30 cellular contexts compared by ENCODE assay signal in the genomic region with DNA sequence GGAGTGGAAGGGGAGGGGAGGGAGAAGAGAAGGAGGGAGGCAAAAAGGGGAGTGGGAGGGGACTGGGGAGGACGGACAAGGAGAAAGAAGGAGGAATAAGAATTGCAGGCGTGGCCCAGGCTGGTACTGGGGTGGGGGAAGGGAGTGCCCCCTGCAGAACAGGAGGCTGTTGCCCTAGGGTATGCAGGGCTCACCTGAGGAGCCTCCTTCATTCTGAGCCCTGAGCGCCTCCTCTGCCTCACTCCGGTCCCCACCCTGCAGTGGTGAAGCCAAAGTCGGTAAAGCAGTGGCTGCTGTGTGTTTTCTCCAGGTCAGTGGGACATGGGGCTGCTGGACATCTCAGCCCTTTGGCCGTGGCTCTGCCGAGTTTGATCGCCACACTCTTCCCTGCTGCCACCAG. TPM values are rescaled to one million over a fixed set of nuclear protein-coding genes. Genes with fewer than 3 reads are reported as not detected.
DNase-seq lines count a peak whose midpoint lies in the region; ATAC-seq, FAIRE-seq and TF ChIP-seq lines count a peak whose summit lies in the region.
"Had no signal": no experiment of that assay in that cellular context is flagged by ENCODE, and none has a peak within 500 bp of the region (broad histone marks: within the 10 kb centered on the region; RNA-seq: fewer than 3 reads in every experiment).

No MANE protein-coding gene starts in this region.

- no peaks in the 10 kb centered on the region for H3K27me3 ChIP-seq in BLaER1 treated with 17β-estradiol and CSF1 and Interleukin-3, amounts not matched to agents 10 nM and 100 nM
- H3K27me3 ChIP-seq in H1 (replicated peaks in 1 of 4; ENCODE audit: control insufficient read depth in 3 of 4, extremely low read depth in 1 of 4, insufficient read depth in 3 of 4, low read length in 3 of 4) (no peaks in the 10 kb centered on the region), A673 (replicated peaks; ENCODE audit: insufficient read depth, low read depth, low read length, poor library complexity) (no peaks in the 10 kb centered on the region)
- H3K27me3 ChIP-seq: Peyer's patch, uterus had no signal

- H3K9me3 Mint-ChIP-seq in activated CD4-positive, alpha-beta memory T cell treated with anti-CD3 and anti-CD28 coated beads for 36 hours = no peaks in the 10 kb centered on the region
- H3K9me3 Mint-ChIP-seq: activated T-cell treated with anti-CD3 and anti-CD28 coated beads, Interleukin-2, amount 50 U/mL, for 4 hours; natural killer cell treated with Interleukin-12 subunit alpha and Interleukin-12 subunit beta and Interleukin-15 and Interleukin-18, amount 100 ng/mL, for 72 hours had no signal

- H3K4me3 Mint-ChIP-seq in activated CD4-positive, alpha-beta memory T cell treated with anti-CD3 and anti-CD28 coated beads for 36 hours = no peak overlapping the region
- H3K4me3 Mint-ChIP-seq: activated T-cell treated with anti-CD3 and anti-CD28 coated beads, Interleukin-2, amount 50 U/mL, for 4 hours had no signal

- TF ChIP-seq CTCF in H1 (IDR thresholded peaks at IDR 0.05; ENCODE audit: control extremely low read depth in 1 of 3, insufficient read depth in 1 of 3, low read depth in 1 of 3, low read length in 3 of 3) (no peak), A673 (conservative IDR thresholded peaks at IDR 0.05; ENCODE audit: low read depth, low read length) (no peak)

- no peaks in the 10 kb centered on the region for H3K36me3 Mint-ChIP-seq in activated CD4-positive, alpha-beta memory T cell treated with anti-CD3 and anti-CD28 coated beads for 36 hours
- H3K36me3 Mint-ChIP-seq: natural killer cell treated with Interleukin-12 subunit alpha and Interleukin-12 subunit beta and Interleukin-15 and Interleukin-18, amount 100 ng/mL, for 72 hours had no signal

- H3K4me2 ChIP-seq in BLaER1 treated with 17β-estradiol and CSF1 and Interleukin-3, amounts not matched to agents 10 nM and 100 nM = peak overlapping the region; percentile 36 to 73 (median 51); a peak in 21 of 22 replicates
- no peak overlapping the region for H3K4me2 ChIP-seq in H1 (ENCODE audit: insufficient read depth in 1 of 2, low read depth in 2 of 2, low read length in 2 of 2)

- no peak overlapping the region for H2BK120ac ChIP-seq in H1 (replicated peaks; ENCODE audit: low read depth, low read length)

- H2AK5ac ChIP-seq in H1 (ENCODE audit: low read depth, low read length) = peak overlapping the region; percentile 59

- CTCF ChIA-PET in H1 (lab: Charles Lee; ENCODE audit: partially characterized antibody) (interaction anchor here (0.6 to 1.7 kb wide), 13 partner anchors 10 to 289 kb away, joined by 3 to 9 read pairs (median 4); no protein-coding TSS in a partner anchor), A673 (lab: Charles Lee) (no interaction called here)
- CTCF ChIA-PET in activated CD4-positive, alpha-beta memory T cell treated with anti-CD3 and anti-CD28 coated beads for 36 hours (lab: Charles Lee) = interaction anchor here (0.6 to 1.2 kb wide), 15 partner anchors 56 to 610 kb away, joined by 3 to 7 read pairs (median 3); no protein-coding TSS in a partner anchor

- peak overlapping the region; percentile 40; the same call in 1 of the 2 replicates for H2BK15ac ChIP-seq in H1 (ENCODE audit: low read length)

- no peak overlapping the region for H3K23ac ChIP-seq in H1 (ENCODE audit: insufficient read length)

- no peaks in the 10 kb centered on the region for H3K9me3 ChIP-seq in BLaER1 treated with 17β-estradiol and CSF1 and Interleukin-3, amounts not matched to agents 10 nM and 100 nM (replicated peaks in 1 of 11)
- no peaks in the 10 kb centered on the region for H3K9me3 ChIP-seq in H1 (ENCODE audit: insufficient read depth in 2 of 2, low read depth in 1 of 2, low read length in 1 of 2)
- no peaks in the 10 kb centered on the region for H3K9me3 ChIP-seq in A673 (ENCODE audit: low read depth, low read length, poor library complexity, severe bottlenecking)
- H3K9me3 ChIP-seq: BE2C, gastrocnemius medialis, Peyer's patch, sigmoid colon, uterus had no signal

- peaks cover 31 to 76% (median 52%) of the 10 kb centered on the region in 10 experiments for H3K4me1 ChIP-seq in BLaER1 treated with 17β-estradiol and CSF1 and Interleukin-3, amounts not matched to agents 10 nM and 100 nM
- H3K4me1 ChIP-seq in H1 (replicated peaks in 1 of 4; ENCODE audit: control insufficient read depth in 3 of 4, insufficient read depth in 4 of 4, low read length in 3 of 4) (peaks cover 13 to 31% (median 23%) of the 10 kb centered on the region in 4 experiments), A673 (ENCODE audit: insufficient read depth, low read length, poor library complexity, severe bottlenecking) (peaks cover 6% of the 10 kb centered on the region)
- H3K4me1 ChIP-seq: BE2C, uterus had no signal

- BruUV-seq in A673 (replicated peaks; lab: Mats Ljungman, UMichigan) = no TSS peak

- TF ChIP-seq RAD21 in H1 (IDR thresholded peaks at IDR 0.05 in 1 of 2, conservative IDR thresholded peaks at IDR 0.05 in 1 of 2; ENCODE audit: low read depth in 2 of 2, low read length in 2 of 2) = no peak

- peaks cover 52% of the 10 kb centered on the region for H3K4me1 Mint-ChIP-seq in activated CD4-positive, alpha-beta memory T cell treated with anti-CD3 and anti-CD28 coated beads for 36 hours (ENCODE audit: low read depth)

- no peak overlapping the region for H3K18ac ChIP-seq in H1 (ENCODE audit: extremely low read depth, low read length)

- peaks cover 3% of the 10 kb centered on the region; the same call in 1 of the 2 replicates for H3K79me1 ChIP-seq in H1 (ENCODE audit: low read depth, low read length)

- intact Hi-C loops in activated CD4-positive, alpha-beta memory T cell treated with anti-CD3 and anti-CD28 coated beads for 36 hours (cut with micrococcal nuclease) = loop anchor here (1.0 to 5.0 kb wide), 5 partner anchors 83 to 408 kb away; no protein-coding TSS in a partner anchor
- intact Hi-C loops in A673 (cut with micrococcal nuclease; ENCODE audit: unreplicated experiment) = loop anchor here (2.0 to 5.0 kb wide), 3 partner anchors 93 to 1283 kb away; a partner anchor contains a TSS

- POLR2A ChIA-PET in H1 (lab: Charles Lee; ENCODE audit: partially characterized antibody) = interaction anchor here (0.7 to 0.8 kb wide), 2 partner anchors 11 to 137 kb away, joined by 3 read pairs; no protein-coding TSS in a partner anchor
- POLR2A ChIA-PET in activated CD4-positive, alpha-beta memory T cell treated with anti-CD3 and anti-CD28 coated beads for 36 hours (lab: Charles Lee) = no interaction called here
- POLR2A ChIA-PET in A673 (lab: Charles Lee; ENCODE audit: low non-redundant PET) = no interaction called here

- no peak for TF ChIP-seq POLR2A in H1 (IDR thresholded peaks at IDR 0.05; ENCODE audit: control extremely low read depth in 1 of 2, low read depth in 2 of 2, low read length in 2 of 2)

- H3K9ac ChIP-seq in BLaER1 treated with 17β-estradiol and CSF1 and Interleukin-3, amounts not matched to agents 10 nM and 100 nM = peak overlapping the region in 5 of 11 experiments; percentile 4 to 35 (median 12); a peak in 5 of 22 replicates
- no peak overlapping the region for H3K9ac ChIP-seq in H1 (replicated peaks in 1 of 4; ENCODE audit: extremely low read depth in 1 of 4, low read depth in 3 of 4, low read length in 3 of 4)

- no peak overlapping the region for H4K5ac ChIP-seq in H1 (ENCODE audit: insufficient read length, low read depth, low read length)

- H3K4ac ChIP-seq in H1 (replicated peaks; ENCODE audit: insufficient read length, low read depth, low read length) = no peak overlapping the region

- H2BK5ac ChIP-seq in H1 (ENCODE audit: low read depth, low read length) = no peak overlapping the region

- WGBS in H1 (ENCODE audit: extremely low coverage in 1 of 2, insufficient coverage in 1 of 2, insufficient read length in 1 of 2, insufficient replicate concordance in 2 of 2, low coverage in 1 of 2, low lambda C conversion rate in 2 of 2, missing lambda C conversion rate in 1 of 2), 2 experiments = 95% methylated on average over 6 of the region's 8 CpGs; no CpG with 5 or more reads in 1 of the 2 experiments

- TF ChIP-seq EP300 in H1 (IDR thresholded peaks at IDR 0.05; ENCODE audit: borderline replicate concordance in 1 of 2, low read depth in 2 of 2, low read length in 2 of 2) = no peak

- H3K14ac ChIP-seq in H1 (ENCODE audit: insufficient read length) = no peak overlapping the region

- peak; percentile 32 for DNase-seq in NCI-H82 (lab: John Stamatoyannopoulos, UW)
- no peak for DNase-seq in NCI-H82 treated with DMSO at 0.1 percent for 48 hours (lab: John Stamatoyannopoulos, UW; ENCODE audit: unreplicated experiment)
- no peak for DNase-seq in H1 (ENCODE audit: low read depth in 1 of 2, low spot score in 2 of 2)
- no peak for DNase-seq in activated CD4-positive, alpha-beta memory T cell treated with anti-CD3 and anti-CD28 coated beads for 36 hours
- no peak for DNase-seq in A673 (ENCODE audit: low spot score)
- DNase-seq: 8988T; activated T-cell treated with anti-CD3 and anti-CD28 coated beads, Interleukin-2, amount 50 U/mL, for 4 hours; amniotic stem cell; BE2C; DMS 273 treated with DMSO at 0.1 percent for 48 hours; gastrocnemius medialis; kidney glomerular epithelial cell; NCI-H1105; NCI-H774; Peyer's patch; sigmoid colon; T1000; uterus had no signal

- no peak overlapping the region for H4K8ac ChIP-seq in H1 (ENCODE audit: extremely low read depth, insufficient read depth, low read length)

- no peak overlapping the region for H3K56ac ChIP-seq in H1 (replicated peaks; ENCODE audit: insufficient read length, low read depth, low read length)

- peaks cover under 1% of the 10 kb centered on the region for H3K27me3 Mint-ChIP-seq in activated CD4-positive, alpha-beta memory T cell treated with anti-CD3 and anti-CD28 coated beads for 36 hours

- no peak overlapping the region for H3K4me3 ChIP-seq in BLaER1 treated with 17β-estradiol and CSF1 and Interleukin-3, amounts not matched to agents 10 nM and 100 nM
- H3K4me3 ChIP-seq in H1 (ENCODE audit: extremely low read depth in 1 of 4, insufficient read depth in 2 of 4, low read depth in 3 of 4, low read length in 4 of 4) (no peak overlapping the region), A673 (ENCODE audit: low read depth, low read length, poor library complexity, severe bottlenecking) (no peak overlapping the region)
- H3K4me3 ChIP-seq: gastrocnemius medialis, Peyer's patch, sigmoid colon, uterus had no signal

- ATAC-seq in SK-N-SH treated with all-trans-retinoic acid at 6 μM for 48 hours (peak; percentile 7; the same call in 2 of the 3 replicates), HG02981 (IDR thresholded peaks at IDR 0.05; ENCODE audit: unreplicated experiment) (no peak)
- ATAC-seq: activated CD4-positive, CD25-positive, alpha-beta regulatory T cell treated with anti-CD3 and anti-CD28 coated beads, Interleukin-2, amount 50 U/mL, for 24 hours; gastrocnemius medialis; natural killer cell treated with Interleukin-12 subunit alpha and Interleukin-12 subunit beta and Interleukin-15 and Interleukin-18, amount 100 ng/mL, for 72 hours had no signal

- peak overlapping the region; percentile 88; the same call in 1 of the 2 replicates for H2BK20ac ChIP-seq in H1 (ENCODE audit: low read length)

- H3K27ac Mint-ChIP-seq in activated CD4-positive, alpha-beta memory T cell treated with anti-CD3 and anti-CD28 coated beads for 36 hours = no peak overlapping the region

- peaks cover 3% of the 10 kb centered on the region; the same call in 1 of the 2 replicates for H3K23me2 ChIP-seq in H1 (ENCODE audit: low read depth, low read length)

- FAIRE-seq in H1 (lab: Jason Lieb, UNC) = no peak
- FAIRE-seq: G401.6 had no signal

- no peaks in the 10 kb centered on the region for H3K36me3 ChIP-seq in BLaER1 treated with 17β-estradiol and CSF1 and Interleukin-3, amounts not matched to agents 10 nM and 100 nM
- H3K36me3 ChIP-seq in H1 (ENCODE audit: control insufficient read depth in 2 of 4, insufficient read depth in 4 of 4, low read length in 3 of 4) = no peaks in the 10 kb centered on the region
- no peaks in the 10 kb centered on the region for H3K36me3 ChIP-seq in A673 (ENCODE audit: insufficient read depth, low read length, poor library complexity, severe bottlenecking)
- H3K36me3 ChIP-seq: BE2C, gastrocnemius medialis, Peyer's patch, sigmoid colon, uterus had no signal

- peak overlapping the region; percentile 93; the same call in 1 of the 2 replicates for H2BK12ac ChIP-seq in H1 (ENCODE audit: low read depth, low read length)

- no peak overlapping the region for H2AFZ ChIP-seq in H1 (ENCODE audit: low read length)

- no peak overlapping the region for H4K91ac ChIP-seq in H1 (replicated peaks; ENCODE audit: insufficient read length, low read length)

- no peaks in the 10 kb centered on the region for H4K20me1 ChIP-seq in BLaER1 treated with 17β-estradiol and CSF1 and Interleukin-3, amounts not matched to agents 10 nM and 100 nM
- peaks cover 0 to 2% of the 10 kb centered on the region in 2 experiments for H4K20me1 ChIP-seq in H1 (replicated peaks in 1 of 2; ENCODE audit: control insufficient read depth in 1 of 2, insufficient read depth in 2 of 2, low read length in 2 of 2)

- peak overlapping the region in 6 of 11 experiments; percentile 1 to 38 (median 12); a peak in 8 of 22 replicates for H3K27ac ChIP-seq in BLaER1 treated with 17β-estradiol and CSF1 and Interleukin-3, amounts not matched to agents 10 nM and 100 nM
- H3K27ac ChIP-seq in H1 (ENCODE audit: low read depth, low read length) (no peak overlapping the region), A673 (ENCODE audit: low read depth, low read length, poor library complexity, severe bottlenecking) (no peak overlapping the region)
- H3K27ac ChIP-seq: gastrocnemius medialis, Peyer's patch, uterus had no signal

- no peaks in the 10 kb centered on the region for H3K79me2 ChIP-seq in H1 (ENCODE audit: control insufficient read depth in 1 of 2, insufficient read depth in 2 of 2, low read length in 2 of 2)

RNA-seq across cellular contexts. Expression of a gene that starts 9.1 kb away (rescaled TPM):
- total RNA-seq in H1 (2021; fragmentation: NEBNext Ultra II Directional; extraction: Animal tissue kit (Norgen Biotek cat#: 25700)) = 78.7 and 83.4 TPM in 2 replicates
- 36.3 and 42.5 TPM in 2 replicates for polyA plus RNA-seq in H1 (2011; rRNA removed)
- polyA plus RNA-seq in H1 (2011; cell fraction: cytosol; rRNA removed) = 58.5 TPM
- 53.2 TPM for polyA plus RNA-seq in H1 (2011; cell fraction: nucleus; rRNA removed)
- polyA plus RNA-seq in H1 (2012, experiment 1 of 2) = 57.0 to 70.3 TPM (median 61.3 TPM) in 4 replicates
- polyA plus RNA-seq in H1 (2012, experiment 2 of 2) = 7.9 TPM
- 55.1 TPM for polyA plus RNA-seq in H1 (2013, experiment 1 of 2)
- 53.8 TPM for polyA plus RNA-seq in H1 (2013, experiment 2 of 2)
- polyA minus RNA-seq in H1 (2011; rRNA and poly(A)+ RNA removed) = 69.3 and 80.0 TPM in 2 replicates
- polyA minus RNA-seq in H1 (2011; cell fraction: cytosol; rRNA and poly(A)+ RNA removed) = 36.5 TPM
- polyA minus RNA-seq in H1 (2011; cell fraction: nucleus; rRNA and poly(A)+ RNA removed) = 104 TPM
- 10 to 100 TPM; 63.1 to 69.8 TPM for total RNA-seq in activated CD4-positive, alpha-beta memory T cell treated with anti-CD3 and anti-CD28 coated beads for 36 hours
- total RNA-seq in A673 (2021) = 61.1 and 63.3 TPM in 2 replicates

RNA-seq across cellular contexts. Expression of a gene that starts 46.6 kb away (rescaled TPM):
- not detected in 2 replicates for total RNA-seq in H1 (2021; fragmentation: NEBNext Ultra II Directional; extraction: Animal tissue kit (Norgen Biotek cat#: 25700))
- polyA plus RNA-seq in H1 (2011; rRNA removed) = not detected in 2 replicates
- not detected for polyA plus RNA-seq in H1 (2011; cell fraction: cytosol; rRNA removed)
- not detected for polyA plus RNA-seq in H1 (2011; cell fraction: nucleus; rRNA removed)
- polyA plus RNA-seq in H1 (2012, experiment 1 of 2) = not detected in 4 replicates
- polyA plus RNA-seq in H1 (2012, experiment 2 of 2) = not detected
- not detected for polyA plus RNA-seq in H1 (2013, experiment 1 of 2)
- not detected for polyA plus RNA-seq in H1 (2013, experiment 2 of 2)
- polyA minus RNA-seq in H1 (2011; rRNA and poly(A)+ RNA removed) = not detected in 2 replicates
- not detected for polyA minus RNA-seq in H1 (2011; cell fraction: cytosol; rRNA and poly(A)+ RNA removed)
- polyA minus RNA-seq in H1 (2011; cell fraction: nucleus; rRNA and poly(A)+ RNA removed) = not detected
- total RNA-seq in activated CD4-positive, alpha-beta memory T cell treated with anti-CD3 and anti-CD28 coated beads for 36 hours = not detected
- not detected in 2 replicates for total RNA-seq in A673 (2021)
- total RNA-seq: activated T-cell treated with anti-CD3 and anti-CD28 coated beads, Interleukin-2, amount 50 U/mL, for 4 hours; cardiac septum; gastrocnemius medialis; H4; HT-29; mesenteric fat pad; natural killer cell treated with Interleukin-12 subunit alpha and Interleukin-12 subunit beta and Interleukin-15 and Interleukin-18, amount 100 ng/mL, for 72 hours; Peyer's patch; sigmoid colon; SK-MEL-5; subcutaneous adipose tissue; uterus had no signal

RNA-seq across cellular contexts. Expression of a gene that starts 55.8 kb away (rescaled TPM):
- total RNA-seq in H1 (2021; fragmentation: NEBNext Ultra II Directional; extraction: Animal tissue kit (Norgen Biotek cat#: 25700)) = 56.6 and 58.2 TPM in 2 replicates
- polyA plus RNA-seq in H1 (2011; rRNA removed) = 47.1 and 48.7 TPM in 2 replicates
- polyA plus RNA-seq in H1 (2011; cell fraction: cytosol; rRNA removed) = 78.7 TPM
- polyA plus RNA-seq in H1 (2011; cell fraction: nucleus; rRNA removed) = 56.2 TPM
- 63.0 to 78.5 TPM (median 70.5 TPM) in 4 replicates for polyA plus RNA-seq in H1 (2012, experiment 1 of 2)
- polyA plus RNA-seq in H1 (2012, experiment 2 of 2) = 14.2 TPM
- polyA plus RNA-seq in H1 (2013, experiment 1 of 2) = 88.6 TPM
- polyA plus RNA-seq in H1 (2013, experiment 2 of 2) = 86.1 TPM
- polyA minus RNA-seq in H1 (2011; rRNA and poly(A)+ RNA removed) = 18.0 and 22.0 TPM in 2 replicates
- polyA minus RNA-seq in H1 (2011; cell fraction: cytosol; rRNA and poly(A)+ RNA removed) = 27.8 TPM
- polyA minus RNA-seq in H1 (2011; cell fraction: nucleus; rRNA and poly(A)+ RNA removed) = 45.9 TPM
- 10 to 100 TPM; 46.8 to 48.5 TPM for total RNA-seq in activated CD4-positive, alpha-beta memory T cell treated with anti-CD3 and anti-CD28 coated beads for 36 hours
- total RNA-seq in A673 (2021) = 32.0 and 34.5 TPM in 2 replicates

Comparison
In these comparisons a context has a peak if more than half of its experiments do, and no peak if none do; other contexts are left out.
1. H3K27ac ChIP-seq: peak in BLaER1 treated with 17β-estradiol and CSF1 and Interleukin-3, amounts not matched to agents 10 nM and 100 nM (6 of 11); none in H1 (single experiment) and A673 (single experiment).
2. H3K4me2 ChIP-seq: peak in BLaER1 treated with 17β-estradiol and CSF1 and Interleukin-3, amounts not matched to agents 10 nM and 100 nM (11 of 11); none in H1 (0 of 2).